In genomic region chr10:51047857-51048256, GRCh38 we compare ENCODE assay signal across 20 cellular contexts. TPM values are rescaled to one million over a fixed set of nuclear protein-coding genes. Genes with fewer than 3 reads are reported as not detected.
A peak's percentile ranks its signal among the peaks of the same experiment; 100 is the strongest.
DNase-seq lines count a peak whose midpoint lies in the region; ATAC-seq and TF ChIP-seq lines count a peak whose summit lies in the region.
"Had no signal": no experiment of that assay in that cellular context is flagged by ENCODE, and none has a peak within 500 bp of the region (broad histone marks: within the 10 kb centered on the region; RNA-seq: fewer than 3 reads in every experiment).

No MANE protein-coding gene starts in this region.

- intact Hi-C loops in right cardiac atrium (cut with DNase I), result loop anchor here in 1 of 4 donors (5.0 kb wide), 1 partner anchor 36 kb away; no protein-coding TSS in a partner anchor

- peaks cover 1% of the 10 kb centered on the region for H3K4me1 ChIP-seq in right cardiac atrium (ENCODE audit: control insufficient read depth, insufficient read depth, low read length)
- H3K4me1 ChIP-seq in tibial nerve, result no peaks in the 10 kb centered on the region
- H3K4me1 ChIP-seq: suprapubic skin had no signal

- H3K27me3 ChIP-seq in brain microvascular endothelial cell (replicated peaks) (no peaks in the 10 kb centered on the region), right cardiac atrium (ENCODE audit: control insufficient read depth, insufficient read depth) (no peaks in the 10 kb centered on the region), tibial nerve (no peaks in the 10 kb centered on the region)
- H3K27me3 ChIP-seq: suprapubic skin had no signal

- TF ChIP-seq EP300 in tibial nerve (IDR thresholded peaks at IDR 0.05), result no peak

- TF ChIP-seq CTCF in brain microvascular endothelial cell (IDR thresholded peaks at IDR 0.05; ENCODE audit: low read depth, low read length, missing control alignments) (peak; percentile 26), tibial nerve (IDR thresholded peaks at IDR 0.05) (peak in 3 of 5 experiments; percentile 12 to 51 (median 13))

- H3K27ac ChIP-seq in brain microvascular endothelial cell (no peak overlapping the region), right cardiac atrium (ENCODE audit: low read length) (no peak overlapping the region), tibial nerve (no peak overlapping the region)
- H3K27ac ChIP-seq: C4-2B, SK-N-MC, suprapubic skin had no signal

- in situ Hi-C loops in brain microvascular endothelial cell (cut with HindIII; ENCODE audit: low pct_ligation_motif_present, low sequenced_read_pairs), result no loop called here

- H3K36me3 ChIP-seq in brain microvascular endothelial cell (replicated peaks) (no peaks in the 10 kb centered on the region), tibial nerve (no peaks in the 10 kb centered on the region)
- H3K36me3 ChIP-seq: suprapubic skin had no signal

- TF ChIP-seq POLR2A in tibial nerve (IDR thresholded peaks at IDR 0.05), result no peak

- no peak overlapping the region for H3K4me3 ChIP-seq in brain microvascular endothelial cell (ENCODE audit: low read depth, low read length)
- H3K4me3 ChIP-seq in right cardiac atrium (ENCODE audit: low read length), result no peak overlapping the region
- no peak overlapping the region for H3K4me3 ChIP-seq in tibial nerve
- H3K4me3 ChIP-seq: SK-N-MC, suprapubic skin had no signal

- peak; percentile 16 for DNase-seq in OCI-M1 (lab: John Stamatoyannopoulos, UW)
- DNase-seq in brain microvascular endothelial cell, result no peak
- DNase-seq in right cardiac atrium, result no peak
- no peak for DNase-seq in tibial nerve (ENCODE audit: low spot score in 2 of 2)
- no peak for DNase-seq in SKM-1 (lab: John Stamatoyannopoulos, UW; ENCODE audit: unreplicated experiment)
- DNase-seq in Ammon's horn (ENCODE audit: low spot score), result no peak
- DNase-seq in DMS 273 (lab: John Stamatoyannopoulos, UW; ENCODE audit: unreplicated experiment), result no peak
- DNase-seq: activated CD8-positive, alpha-beta memory T cell treated with anti-CD3 and anti-CD28 coated beads, Interleukin-2, amount 10 ng/mL, durations not matched to agents 7 days and 5 days; amniotic stem cell; cortex of kidney; DND-41; KG1; NCI-H1105; NCI-H2107; NCI-H526 treated with DMSO at 0.1 percent for 48 hours; stimulated activated CD4-positive, alpha-beta T cell treated with anti-CD3 and anti-CD28 coated beads, Interleukin-4, amount 100 ng/mL, for 24 hours had no signal

- 55% methylated on average over 2 of the region's 2 CpGs for WGBS in right cardiac atrium
- WGBS in tibial nerve, 2 donors, result 54 to 61% methylated on average over 2 of the region's 2 CpGs

- H3K9me3 ChIP-seq in right cardiac atrium (ENCODE audit: control insufficient read depth, low read length) (no peaks in the 10 kb centered on the region), tibial nerve (no peaks in the 10 kb centered on the region)
- H3K9me3 ChIP-seq: suprapubic skin had no signal

- peak; percentile 63 to 77 for ATAC-seq in right cardiac atrium
- ATAC-seq: activated CD8-positive, alpha-beta memory T cell treated with anti-CD3 and anti-CD28 coated beads, Interleukin-2, amount 10 ng/mL, durations not matched to agents 7 days and 5 days; HCT116 had no signal

RNA-seq across cellular contexts. Expression of gene PRKG1, which starts 26.4 kb away (rescaled TPM):
- total RNA-seq in right cardiac atrium, result 10 to 100 TPM; 45.5 to 49.9 (median 48.0) TPM
- polyA plus RNA-seq in right cardiac atrium, result 16.6 TPM
- 10 to 100 TPM in 3 of 4 donors, 1 to 10 TPM in 1; 8.7 to 35.0 (median 14.8) TPM for total RNA-seq in tibial nerve
- total RNA-seq: activated CD8-positive, alpha-beta memory T cell treated with anti-CD3 and anti-CD28 coated beads, Interleukin-2, amount 10 ng/mL, durations not matched to agents 7 days and 5 days had no signal
